Comparison of ENCODE assay signal across 8 cellular contexts in the genomic region with DNA sequence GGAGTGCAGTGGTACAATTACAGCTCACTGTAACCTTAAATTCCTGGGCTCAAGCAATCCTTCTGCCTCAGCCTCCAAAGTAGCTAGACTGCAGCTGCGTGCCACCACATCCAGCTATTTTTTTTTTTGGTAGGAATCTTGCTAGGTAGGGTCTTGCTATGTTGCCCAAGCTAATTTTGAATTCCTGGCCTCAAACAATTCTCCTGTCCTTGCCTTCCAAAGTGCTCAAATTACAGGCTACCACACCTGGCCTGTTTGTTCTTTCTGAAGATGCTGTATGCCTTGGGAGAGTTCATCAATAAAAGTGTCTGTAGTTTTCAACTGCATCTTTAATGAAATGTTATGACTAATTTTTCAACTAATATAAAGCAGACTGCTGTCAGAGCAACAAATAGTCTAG. TPM values are rescaled to one million over a fixed set of nuclear protein-coding genes. Genes with fewer than 3 reads are reported as not detected.
DNase-seq lines count a peak whose midpoint lies in the region; ATAC-seq and TF ChIP-seq lines count a peak whose summit lies in the region.

No MANE protein-coding gene starts in this region.

- CTCF ChIA-PET in CD4-positive, alpha-beta T cell (lab: Charles Lee) = interaction anchor here (1.1 to 1.4 kb wide), 5 partner anchors 11 to 589 kb away, joined by 3 to 5 read pairs (median 3); a partner anchor contains a TSS

- no peaks in the 10 kb centered on the region for H3K36me3 ChIP-seq in brain microvascular endothelial cell (replicated peaks)

- H3K4me3 ChIP-seq in HL-60 (replicated peaks; ENCODE audit: insufficient read depth, low read length) (peak overlapping the region; percentile 45), brain microvascular endothelial cell (ENCODE audit: low read depth, low read length) (peak overlapping the region; percentile 45)

- peak overlapping the region; percentile 78 for H3K27ac Mint-ChIP-seq in CD4-positive, alpha-beta T cell
- peak overlapping the region; percentile 84 to 88 for H3K27ac Mint-ChIP-seq in natural killer cell treated with Interleukin-12 subunit alpha and Interleukin-12 subunit beta and Interleukin-15 and Interleukin-18, amount 100 ng/mL, for 72 hours

- H3K27me3 ChIP-seq in CD4-positive, alpha-beta T cell (ENCODE audit: control insufficient read depth, insufficient read depth, low read length) = no peaks in the 10 kb centered on the region
- no peaks in the 10 kb centered on the region for H3K27me3 ChIP-seq in HL-60 (ENCODE audit: insufficient read depth, poor library complexity, severe bottlenecking)
- H3K27me3 ChIP-seq in brain microvascular endothelial cell (replicated peaks) = no peaks in the 10 kb centered on the region

- peaks cover 57% of the 10 kb centered on the region for H3K4me1 Mint-ChIP-seq in CD4-positive, alpha-beta T cell (ENCODE audit: low read depth)
- peaks cover 38 to 46% of the 10 kb centered on the region in 2 donors for H3K4me1 Mint-ChIP-seq in natural killer cell treated with Interleukin-12 subunit alpha and Interleukin-12 subunit beta and Interleukin-15 and Interleukin-18, amount 100 ng/mL, for 72 hours (ENCODE audit: low read depth in 2 of 2)

- peak overlapping the region; percentile 55 for H3K27ac ChIP-seq in CD4-positive, alpha-beta T cell (ENCODE audit: low read depth, low read length)
- H3K27ac ChIP-seq in HL-60 (replicated peaks) (peak overlapping the region; percentile 82), brain microvascular endothelial cell (peak overlapping the region; percentile 85), caudate nucleus (ENCODE audit: low read depth, low read length) (no peak overlapping the region)

- peak; percentile 37 for ATAC-seq in CD4-positive, alpha-beta T cell (ENCODE audit: poor library complexity)
- ATAC-seq in natural killer cell treated with Interleukin-12 subunit alpha and Interleukin-12 subunit beta and Interleukin-15 and Interleukin-18, amount 100 ng/mL, for 72 hours = no peak
- ATAC-seq in GM18909 (IDR thresholded peaks at IDR 0.05; ENCODE audit: poor library complexity, unreplicated experiment) = no peak

- H3K9me3 Mint-ChIP-seq in CD4-positive, alpha-beta T cell = peaks cover 8% of the 10 kb centered on the region
- H3K9me3 Mint-ChIP-seq in natural killer cell treated with Interleukin-12 subunit alpha and Interleukin-12 subunit beta and Interleukin-15 and Interleukin-18, amount 100 ng/mL, for 72 hours = no peaks in the 10 kb centered on the region

- peaks cover 71% of the 10 kb centered on the region for H3K36me3 Mint-ChIP-seq in CD4-positive, alpha-beta T cell (ENCODE audit: low read depth)
- H3K36me3 Mint-ChIP-seq in natural killer cell treated with Interleukin-12 subunit alpha and Interleukin-12 subunit beta and Interleukin-15 and Interleukin-18, amount 100 ng/mL, for 72 hours = peaks cover 33% of the 10 kb centered on the region

- in situ Hi-C loops in brain microvascular endothelial cell (cut with HindIII; ENCODE audit: low pct_ligation_motif_present, low sequenced_read_pairs) = no loop called here

- H3K27me3 Mint-ChIP-seq in CD4-positive, alpha-beta T cell = no peaks in the 10 kb centered on the region
- H3K27me3 Mint-ChIP-seq in natural killer cell treated with Interleukin-12 subunit alpha and Interleukin-12 subunit beta and Interleukin-15 and Interleukin-18, amount 100 ng/mL, for 72 hours = no peaks in the 10 kb centered on the region

- no peak for DNase-seq in CD4-positive, alpha-beta T cell
- DNase-seq in HL-60 (ENCODE audit: low read depth in 1 of 2, low spot score in 1 of 2) (no peak), brain microvascular endothelial cell (no peak), AG08395 (ENCODE audit: low spot score) (no peak), caudate nucleus (lab: John Stamatoyannopoulos, UW) (no peak)
- DNase-seq in natural killer cell treated with Interleukin-12 subunit alpha and Interleukin-12 subunit beta and Interleukin-15 and Interleukin-18, amount 100 ng/mL, for 72 hours (ENCODE audit: low spot score) = no peak
- DNase-seq in stimulated activated CD4-positive, alpha-beta T cell treated with anti-CD3 and anti-CD28 coated beads, Interleukin-15, amount 100 ng/mL, for 24 hours = no peak

- no peaks in the 10 kb centered on the region for H3K9me3 ChIP-seq in CD4-positive, alpha-beta T cell (ENCODE audit: control insufficient read depth, low read length)

- intact Hi-C loops in CD4-positive, alpha-beta T cell (cut with DNase I, micrococcal nuclease) = loop anchor here in 1 of 2 experiments (5.0 to 10.0 kb wide), 4 partner anchors 275 to 887 kb away; a partner anchor contains a TSS

- no peak for TF ChIP-seq CTCF in CD4-positive, alpha-beta T cell (IDR thresholded peaks at IDR 0.05)
- TF ChIP-seq CTCF in HL-60 (IDR thresholded peaks at IDR 0.05; ENCODE audit: insufficient read depth, low read length) (no peak), brain microvascular endothelial cell (IDR thresholded peaks at IDR 0.05; ENCODE audit: low read depth, low read length, missing control alignments) (no peak)

- POLR2A ChIA-PET in CD4-positive, alpha-beta T cell (lab: Charles Lee) = interaction anchor here (0.6 to 3.2 kb wide), 18 partner anchors 8 to 1177 kb away, joined by 3 to 25 read pairs (median 4); a partner anchor contains a TSS

- peak overlapping the region; percentile 86 for H3K4me3 Mint-ChIP-seq in CD4-positive, alpha-beta T cell
- peak overlapping the region; percentile 99 for H3K4me3 Mint-ChIP-seq in natural killer cell treated with Interleukin-12 subunit alpha and Interleukin-12 subunit beta and Interleukin-15 and Interleukin-18, amount 100 ng/mL, for 72 hours

RNA-seq across cellular contexts. Expression of a gene that starts 0.5 kb away (rescaled TPM):
- 10 to 100 TPM; 19.1 to 21.5 TPM for total RNA-seq in CD4-positive, alpha-beta T cell
- 10 to 100 TPM; 15.3 to 27.3 TPM for total RNA-seq in natural killer cell treated with Interleukin-12 subunit alpha and Interleukin-12 subunit beta and Interleukin-15 and Interleukin-18, amount 100 ng/mL, for 72 hours

RNA-seq across cellular contexts. Expression of a gene that starts 30.9 kb away (rescaled TPM):
- total RNA-seq in CD4-positive, alpha-beta T cell = 1 to 10 TPM; 7.9 to 8.5 TPM
- 10 to 100 TPM; 30.7 to 45.6 TPM for total RNA-seq in natural killer cell treated with Interleukin-12 subunit alpha and Interleukin-12 subunit beta and Interleukin-15 and Interleukin-18, amount 100 ng/mL, for 72 hours
